Comparison of ENCODE assay signal across 8 cellular contexts in genomic region chrX:51332188-51332942, GRCh38. TPM values are rescaled to one million over a fixed set of nuclear protein-coding genes. Genes with fewer than 3 reads are reported as not detected.
DNase-seq lines count a peak whose midpoint lies in the region; TF ChIP-seq lines count a peak whose summit lies in the region.

Gene NUDT10, plus strand, starts transcription at chrX:51332822. Its CDS starts 144 bp downstream, at chrX:51332966.

- H2AFZ ChIP-seq in hepatocyte = peak within 1 kb of the TSS; percentile 31

- 0 to 55% (median 12%) methylated on average over 1 to 66 of the region's 68 CpGs for WGBS in adrenal gland, 4 donors
- 55% methylated on average over 30 of the region's 68 CpGs for WGBS in hepatocyte (ENCODE audit: low lambda C conversion rate, missing lambda C conversion rate)

- intact Hi-C loops in adrenal gland (cut with DNase I) = no loop called here

- H3K4me3 ChIP-seq in adrenal gland = peak within 1 kb of the TSS in 2 of 4 donors; percentile 20 to 58
- H3K4me3 ChIP-seq in hepatocyte = peak within 1 kb of the TSS; percentile 36
- peak within 1 kb of the TSS; percentile 49 for H3K4me3 ChIP-seq in retinal pigment epithelial cell (ENCODE audit: low read length)

- H3K9me2 ChIP-seq in hepatocyte (replicated peaks; ENCODE audit: insufficient read depth) = no peaks in the 10 kb centered on the region

- DNase-seq in EH (ENCODE audit: low read depth) (peak; percentile 44), NCI-H748 (lab: John Stamatoyannopoulos, UW; ENCODE audit: unreplicated experiment) (peak; percentile 81), adrenal gland (peak; percentile 23 to 68 (median 54)), hepatocyte (ENCODE audit: low spot score) (peak; percentile 72), retinal pigment epithelial cell (ENCODE audit: low read depth) (peak; percentile 8), KG1 (lab: John Stamatoyannopoulos, UW) (no peak), COLO668 (lab: John Stamatoyannopoulos, UW; ENCODE audit: unreplicated experiment) (no peak), NCI-H2196 treated with DMSO at 0.1 percent for 48 hours (lab: John Stamatoyannopoulos, UW; ENCODE audit: unreplicated experiment) (no peak)

- peaks cover 5% of the 10 kb centered on the region for H3K27me3 ChIP-seq in adrenal gland
- H3K27me3 ChIP-seq in hepatocyte = peaks cover 7% of the 10 kb centered on the region

- peak within 1 kb of the TSS; percentile 80 for H3K4me2 ChIP-seq in hepatocyte

- TF ChIP-seq CTCF in adrenal gland (IDR thresholded peaks at IDR 0.05) (no peak), hepatocyte (IDR thresholded peaks at IDR 0.05; ENCODE audit: poor library complexity) (no peak), retinal pigment epithelial cell (conservative IDR thresholded peaks at IDR 0.05; ENCODE audit: low read depth, low read length) (no peak)

- H3K9me3 ChIP-seq in adrenal gland (replicated peaks in 1 of 3) = no peaks in the 10 kb centered on the region
- H3K9me3 ChIP-seq in hepatocyte (ENCODE audit: low read depth) = no peaks in the 10 kb centered on the region

- no peak within 1 kb of the TSS for H3K27ac ChIP-seq in adrenal gland
- no peak within 1 kb of the TSS for H3K27ac ChIP-seq in hepatocyte

- no peaks in the 10 kb centered on the region for H3K36me3 ChIP-seq in adrenal gland (replicated peaks in 1 of 2)
- no peaks in the 10 kb centered on the region for H3K36me3 ChIP-seq in hepatocyte (replicated peaks; ENCODE audit: insufficient read depth, low read depth)

- no peaks in the 10 kb centered on the region for H3K79me2 ChIP-seq in hepatocyte

- no peaks in the 10 kb centered on the region for H4K20me1 ChIP-seq in hepatocyte (ENCODE audit: insufficient read depth, poor library complexity, severe bottlenecking)

- no peaks in the 10 kb centered on the region for H3K4me1 ChIP-seq in adrenal gland (replicated peaks in 1 of 2)
- no peaks in the 10 kb centered on the region for H3K4me1 ChIP-seq in hepatocyte (ENCODE audit: insufficient read depth)

- peak; percentile 8 to 28 for TF ChIP-seq POLR2A in adrenal gland (IDR thresholded peaks at IDR 0.05)

RNA-seq across cellular contexts. Expression of gene NUDT10, which starts in this region (rescaled TPM):
- 1 to 10 TPM in 7 of 8 donors, under 1 TPM in 1; 0.76 to 4.0 (median 2.0) TPM for total RNA-seq in adrenal gland
- polyA plus RNA-seq in adrenal gland = 1 to 10 TPM; 1.4 to 3.8 (median 2.1) TPM
- 5.3 and 6.4 TPM in 2 replicates for total RNA-seq in hepatocyte
- 4.5 and 4.6 TPM in 2 replicates for polyA plus RNA-seq in hepatocyte

Comparison
In these comparisons a context has a peak if more than half of its experiments do, and no peak if none do; other contexts are left out.
1. DNase-seq: peak in EH (single experiment), NCI-H748 (single experiment), adrenal gland (7 of 7), hepatocyte (single experiment) and retinal pigment epithelial cell (single experiment); none in KG1 (single experiment), COLO668 (single experiment) and NCI-H2196 treated with DMSO at 0.1 percent for 48 hours (single experiment).